Comparison of ENCODE assay signal across 15 cellular contexts in genomic region chr16:88320947-88321634, GRCh38.
DNase-seq lines count a peak whose midpoint lies in the region; ATAC-seq and TF ChIP-seq lines count a peak whose summit lies in the region.
"Had no signal": no experiment of that assay in that cellular context is flagged by ENCODE, and none has a peak within 500 bp of the region (broad histone marks: within the 10 kb centered on the region; RNA-seq: fewer than 3 reads in every experiment).

No MANE protein-coding gene starts in this region.

- H4K8ac ChIP-seq in mesenchymal stem cell (ENCODE audit: low read length): peak overlapping the region; percentile 10

- no peaks in the 10 kb centered on the region for H3K79me2 ChIP-seq in DND-41 (ENCODE audit: insufficient read depth, low read length)
- H3K79me2 ChIP-seq: hepatocyte had no signal

- POLR2A ChIA-PET in activated CD8-positive, alpha-beta T cell treated with anti-CD3 and anti-CD28 coated beads for 36 hours (lab: Charles Lee): no interaction called here
- POLR2A ChIA-PET in activated CD8-positive, alpha-beta T cell treated with anti-CD3 and anti-CD28 coated beads, Interleukin-2, amount 10 ng/mL, durations not matched to agents 7 days and 5 days (lab: Charles Lee): interaction anchor here (0.6 kb wide), 1 partner anchor 56 kb away, joined by 3 read pairs; no protein-coding TSS in a partner anchor

- H3K4ac ChIP-seq in mesenchymal stem cell (ENCODE audit: low read depth in 1 of 2, low read length in 2 of 2): no peak overlapping the region

- no peak overlapping the region for H2BK15ac ChIP-seq in mesenchymal stem cell (ENCODE audit: low read depth, poor library complexity, severe bottlenecking)

- CTCF ChIA-PET in activated CD8-positive, alpha-beta T cell treated with anti-CD3 and anti-CD28 coated beads for 36 hours (lab: Charles Lee): no interaction called here
- CTCF ChIA-PET in activated CD8-positive, alpha-beta T cell treated with anti-CD3 and anti-CD28 coated beads, Interleukin-2, amount 10 ng/mL, durations not matched to agents 7 days and 5 days (lab: Charles Lee): no interaction called here

- ATAC-seq in activated CD8-positive, alpha-beta T cell treated with anti-CD3 and anti-CD28 coated beads for 36 hours: no peak
- ATAC-seq in activated CD8-positive, alpha-beta T cell treated with anti-CD3 and anti-CD28 coated beads, Interleukin-2, amount 10 ng/mL, durations not matched to agents 7 days and 5 days: no peak
- ATAC-seq in DND-41 (ENCODE audit: insufficient read depth, low read depth): no peak
- no peak for ATAC-seq in stimulated activated memory B cell treated with anti-CD40 and anti-IgM and Interleukin-4, amounts not matched to agents 10 μg/mL and 1 μg/mL and 100 μg/mL, for 72 hours
- ATAC-seq: CD8-positive, alpha-beta T cell had no signal

- H3K79me1 ChIP-seq in mesenchymal stem cell (replicated peaks; ENCODE audit: low read length, poor library complexity, severe bottlenecking): no peaks in the 10 kb centered on the region

- H3K18ac ChIP-seq in mesenchymal stem cell (ENCODE audit: low read depth in 1 of 2, low read length in 2 of 2): no peak overlapping the region

- no peaks in the 10 kb centered on the region for H3K36me3 Mint-ChIP-seq in activated CD8-positive, alpha-beta T cell treated with anti-CD3 and anti-CD28 coated beads for 36 hours (ENCODE audit: low read depth)
- no peaks in the 10 kb centered on the region for H3K36me3 Mint-ChIP-seq in activated CD8-positive, alpha-beta T cell treated with anti-CD3 and anti-CD28 coated beads, Interleukin-2, amount 10 ng/mL, durations not matched to agents 7 days and 5 days (ENCODE audit: low read depth)
- H3K36me3 Mint-ChIP-seq in stimulated activated memory B cell treated with anti-CD40 and anti-IgM and Interleukin-4, amounts not matched to agents 10 μg/mL and 1 μg/mL and 100 μg/mL, for 72 hours: no peaks in the 10 kb centered on the region
- H3K36me3 Mint-ChIP-seq: CD8-positive, alpha-beta T cell; mesothelial cell of epicardium had no signal

- no peak overlapping the region for H3K27ac Mint-ChIP-seq in activated CD8-positive, alpha-beta T cell treated with anti-CD3 and anti-CD28 coated beads for 36 hours
- H3K27ac Mint-ChIP-seq in activated CD8-positive, alpha-beta T cell treated with anti-CD3 and anti-CD28 coated beads, Interleukin-2, amount 10 ng/mL, durations not matched to agents 7 days and 5 days: no peak overlapping the region
- no peak overlapping the region for H3K27ac Mint-ChIP-seq in stimulated activated memory B cell treated with anti-CD40 and anti-IgM and Interleukin-4, amounts not matched to agents 10 μg/mL and 1 μg/mL and 100 μg/mL, for 72 hours
- H3K27ac Mint-ChIP-seq: CD8-positive, alpha-beta T cell; mesothelial cell of epicardium had no signal

- peaks cover 2% of the 10 kb centered on the region for H3K27me3 Mint-ChIP-seq in activated CD8-positive, alpha-beta T cell treated with anti-CD3 and anti-CD28 coated beads for 36 hours
- no peaks in the 10 kb centered on the region for H3K27me3 Mint-ChIP-seq in activated CD8-positive, alpha-beta T cell treated with anti-CD3 and anti-CD28 coated beads, Interleukin-2, amount 10 ng/mL, durations not matched to agents 7 days and 5 days (ENCODE audit: low read depth)
- H3K27me3 Mint-ChIP-seq in stimulated activated memory B cell treated with anti-CD40 and anti-IgM and Interleukin-4, amounts not matched to agents 10 μg/mL and 1 μg/mL and 100 μg/mL, for 72 hours: peaks cover 33% of the 10 kb centered on the region

- no peak overlapping the region for H2BK120ac ChIP-seq in mesenchymal stem cell (ENCODE audit: low read depth, low read length)

- H3K9me3 Mint-ChIP-seq in activated CD8-positive, alpha-beta T cell treated with anti-CD3 and anti-CD28 coated beads for 36 hours: no peaks in the 10 kb centered on the region
- H3K9me3 Mint-ChIP-seq in activated CD8-positive, alpha-beta T cell treated with anti-CD3 and anti-CD28 coated beads, Interleukin-2, amount 10 ng/mL, durations not matched to agents 7 days and 5 days (ENCODE audit: insufficient read depth): no peaks in the 10 kb centered on the region
- H3K9me3 Mint-ChIP-seq in stimulated activated memory B cell treated with anti-CD40 and anti-IgM and Interleukin-4, amounts not matched to agents 10 μg/mL and 1 μg/mL and 100 μg/mL, for 72 hours: no peaks in the 10 kb centered on the region
- H3K9me3 Mint-ChIP-seq: CD8-positive, alpha-beta T cell had no signal

- no peak overlapping the region for H3K14ac ChIP-seq in mesenchymal stem cell (ENCODE audit: low read length in 2 of 2)

- H3K23ac ChIP-seq in mesenchymal stem cell (ENCODE audit: low read length in 2 of 2): no peak overlapping the region

- TF ChIP-seq CTCF in activated CD8-positive, alpha-beta T cell treated with anti-CD3 and anti-CD28 coated beads for 36 hours (IDR thresholded peaks at IDR 0.05): no peak
- TF ChIP-seq CTCF in DND-41 (IDR thresholded peaks at IDR 0.05; ENCODE audit: borderline replicate concordance, extremely low read depth, low read length, poor library complexity, severe bottlenecking): no peak

- H2BK12ac ChIP-seq in mesenchymal stem cell (ENCODE audit: low read length in 2 of 2): peak overlapping the region in 1 of 2 experiments; percentile 69

- no peaks in the 10 kb centered on the region for H3K9me3 ChIP-seq in DND-41 (ENCODE audit: insufficient read depth, low read length, severe bottlenecking)
- H3K9me3 ChIP-seq in mesenchymal stem cell (ENCODE audit: control insufficient read depth, low read length): peaks cover 4% of the 10 kb centered on the region

- no peak overlapping the region for H2BK5ac ChIP-seq in mesenchymal stem cell (ENCODE audit: low read depth, low read length, poor library complexity, severe bottlenecking)

- H3K27me3 ChIP-seq in DND-41 (ENCODE audit: insufficient read depth, low read length, poor library complexity) (no peaks in the 10 kb centered on the region), mesenchymal stem cell (ENCODE audit: control insufficient read depth in 1 of 2, insufficient read depth in 1 of 2, low read length in 2 of 2) (no peaks in the 10 kb centered on the region)
- H3K27me3 ChIP-seq: hepatocyte had no signal

- H3K9ac ChIP-seq in DND-41 (ENCODE audit: low read depth, low read length): no peak overlapping the region
- no peak overlapping the region for H3K9ac ChIP-seq in mesenchymal stem cell (ENCODE audit: low read length)

- in situ Hi-C loops in SK-MEL-5 (cut with HindIII; ENCODE audit: low pct_unique_long_range_greater_than_20kb, low sequenced_read_pairs): no loop called here

- no peaks in the 10 kb centered on the region for H3K4me1 Mint-ChIP-seq in activated CD8-positive, alpha-beta T cell treated with anti-CD3 and anti-CD28 coated beads for 36 hours (ENCODE audit: low read depth)
- no peaks in the 10 kb centered on the region for H3K4me1 Mint-ChIP-seq in activated CD8-positive, alpha-beta T cell treated with anti-CD3 and anti-CD28 coated beads, Interleukin-2, amount 10 ng/mL, durations not matched to agents 7 days and 5 days (ENCODE audit: low read depth)
- no peaks in the 10 kb centered on the region for H3K4me1 Mint-ChIP-seq in stimulated activated memory B cell treated with anti-CD40 and anti-IgM and Interleukin-4, amounts not matched to agents 10 μg/mL and 1 μg/mL and 100 μg/mL, for 72 hours

- H3K4me3 ChIP-seq in DND-41 (ENCODE audit: low read depth in 1 of 2, low read length in 2 of 2): no peak overlapping the region
- H3K4me3 ChIP-seq in mesenchymal stem cell (ENCODE audit: insufficient read depth in 1 of 2, low read depth in 1 of 2, low read length in 2 of 2): no peak overlapping the region
- H3K4me3 ChIP-seq: hepatocyte, spleen had no signal

- peak; percentile 20 for DNase-seq in activated CD8-positive, alpha-beta T cell treated with anti-CD3 and anti-CD28 coated beads for 36 hours
- DNase-seq in activated CD8-positive, alpha-beta T cell treated with anti-CD3 and anti-CD28 coated beads, Interleukin-2, amount 10 ng/mL, durations not matched to agents 7 days and 5 days: no peak
- DNase-seq in DND-41 (peak; percentile 7), SK-MEL-5 (ENCODE audit: low read depth, low spot score) (peak; percentile 15), mesenchymal stem cell (no peak), NCI-H2081 (lab: John Stamatoyannopoulos, UW) (no peak), NCI-H1092 treated with DMSO at 0.1 percent for 48 hours (lab: John Stamatoyannopoulos, UW) (no peak)
- DNase-seq: activated naive CD4-positive, alpha-beta T cell; CD8-positive, alpha-beta T cell; NCI-H774; spleen; SW 1271 had no signal

- no peaks in the 10 kb centered on the region for H4K20me1 ChIP-seq in DND-41 (ENCODE audit: insufficient read depth, low read length)

- no peaks in the 10 kb centered on the region for H3K36me3 ChIP-seq in DND-41 (ENCODE audit: insufficient read depth, low read length)
- H3K36me3 ChIP-seq in mesenchymal stem cell (ENCODE audit: control insufficient read depth in 1 of 2, insufficient read depth in 2 of 2, low read depth in 1 of 2, low read length in 2 of 2): no peaks in the 10 kb centered on the region
- H3K36me3 ChIP-seq: spleen had no signal

- 94% methylated on average over 16 of the region's 16 CpGs for WGBS in mesenchymal stem cell

- no peak overlapping the region for H2AK5ac ChIP-seq in mesenchymal stem cell (ENCODE audit: low read length, severe bottlenecking)

- H2AFZ ChIP-seq in DND-41 (ENCODE audit: low read depth, low read length): no peak overlapping the region
- no peak overlapping the region for H2AFZ ChIP-seq in mesenchymal stem cell (ENCODE audit: low read depth, low read length)
- H2AFZ ChIP-seq: hepatocyte had no signal

- no peak overlapping the region for H3K4me3 Mint-ChIP-seq in activated CD8-positive, alpha-beta T cell treated with anti-CD3 and anti-CD28 coated beads for 36 hours
- no peak overlapping the region for H3K4me3 Mint-ChIP-seq in activated CD8-positive, alpha-beta T cell treated with anti-CD3 and anti-CD28 coated beads, Interleukin-2, amount 10 ng/mL, durations not matched to agents 7 days and 5 days
- no peak overlapping the region for H3K4me3 Mint-ChIP-seq in stimulated activated memory B cell treated with anti-CD40 and anti-IgM and Interleukin-4, amounts not matched to agents 10 μg/mL and 1 μg/mL and 100 μg/mL, for 72 hours
- H3K4me3 Mint-ChIP-seq: CD8-positive, alpha-beta T cell; mesothelial cell of epicardium had no signal

- no peak overlapping the region for H4K91ac ChIP-seq in mesenchymal stem cell (ENCODE audit: low read length)

- no peaks in the 10 kb centered on the region for H3K4me1 ChIP-seq in DND-41 (ENCODE audit: insufficient read depth, low read length)
- peaks cover 20% of the 10 kb centered on the region for H3K4me1 ChIP-seq in mesenchymal stem cell (ENCODE audit: control insufficient read depth, insufficient read depth, low read depth, low read length)

- intact Hi-C loops in activated CD8-positive, alpha-beta T cell treated with anti-CD3 and anti-CD28 coated beads for 36 hours (cut with micrococcal nuclease): no loop called here

- H3K27ac ChIP-seq in DND-41 (ENCODE audit: low read length) (no peak overlapping the region), mesenchymal stem cell (ENCODE audit: low read length, poor library complexity, severe bottlenecking) (no peak overlapping the region)
- H3K27ac ChIP-seq: hepatocyte, spleen had no signal

- H3K4me2 ChIP-seq in DND-41 (ENCODE audit: insufficient read depth, low read length): no peak overlapping the region
- H3K4me2 ChIP-seq in mesenchymal stem cell (ENCODE audit: low read length, poor library complexity, severe bottlenecking): no peak overlapping the region
- H3K4me2 ChIP-seq: hepatocyte had no signal

Comparison
In these comparisons a context has a peak if more than half of its experiments do, and no peak if none do; other contexts are left out.
1. DNase-seq: peak in activated CD8-positive, alpha-beta T cell treated with anti-CD3 and anti-CD28 coated beads for 36 hours (single experiment), DND-41 (single experiment) and SK-MEL-5 (single experiment); none in activated CD8-positive, alpha-beta T cell treated with anti-CD3 and anti-CD28 coated beads, Interleukin-2, amount 10 ng/mL, durations not matched to agents 7 days and 5 days (single experiment), mesenchymal stem cell (single experiment), NCI-H2081 (0 of 2) and NCI-H1092 treated with DMSO at 0.1 percent for 48 hours (single experiment).